ENCODE assay signal across 2 cellular contexts in the genomic region with DNA sequence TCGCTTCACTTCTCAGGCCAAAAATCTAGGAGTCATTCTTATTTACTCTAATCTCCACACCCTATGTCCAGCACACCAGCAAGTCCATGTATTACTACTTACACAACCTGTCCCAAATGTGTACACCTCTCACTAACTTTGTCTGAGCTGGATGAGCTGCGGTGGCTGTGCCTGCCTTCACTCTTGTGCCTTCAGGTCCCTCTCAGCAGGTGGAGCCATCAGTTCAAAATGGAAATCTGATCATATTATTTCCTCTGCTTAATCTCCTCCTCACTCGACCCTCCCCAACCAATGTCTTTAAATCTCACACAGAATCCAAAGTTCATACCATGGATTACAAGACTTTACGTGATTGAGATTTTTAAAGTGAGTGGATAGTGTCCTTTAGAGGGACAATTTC.
TF ChIP-seq lines count a peak whose summit lies in the region.

No MANE protein-coding gene starts in this region.

TF ChIP-seq in A549, 52 proteins besides CTCF, POLR2A, EP300 and RAD21 (continued from another document):
- TF ChIP-seq, protein P1, sequence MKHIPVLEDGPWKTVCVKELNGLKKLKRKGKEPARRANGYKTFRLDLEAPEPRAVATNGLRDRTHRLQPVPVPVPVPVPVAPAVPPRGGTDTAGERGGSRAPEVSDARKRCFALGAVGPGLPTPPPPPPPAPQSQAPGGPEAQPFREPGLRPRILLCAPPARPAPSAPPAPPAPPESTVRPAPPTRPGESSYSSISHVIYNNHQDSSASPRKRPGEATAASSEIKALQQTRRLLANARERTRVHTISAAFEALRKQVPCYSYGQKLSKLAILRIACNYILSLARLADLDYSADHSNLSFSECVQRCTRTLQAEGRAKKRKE (CRISPR knock-in tag; IDR thresholded peaks at IDR 0.05; ENCODE audit: low read depth), result no peak
- TF ChIP-seq FOSB (CRISPR knock-in tag; IDR thresholded peaks at IDR 0.05) (no peak), USF2 (IDR thresholded peaks at IDR 0.05) (no peak), BHLHE40 (IDR thresholded peaks at IDR 0.05; ENCODE audit: low read depth, low read length) (no peak), KDM1A (IDR thresholded peaks at IDR 0.05; ENCODE audit: low read depth) (no peak), EHMT2 (IDR thresholded peaks at IDR 0.05; ENCODE audit: low read depth) (no peak), SREBF2 (IDR thresholded peaks at IDR 0.05) (no peak), MAFK (IDR thresholded peaks at IDR 0.05; ENCODE audit: partially characterized antibody) (no peak), MYC (IDR thresholded peaks at IDR 0.05; ENCODE audit: borderline replicate concordance, low read length) (no peak)
- TF ChIP-seq, protein P2, sequence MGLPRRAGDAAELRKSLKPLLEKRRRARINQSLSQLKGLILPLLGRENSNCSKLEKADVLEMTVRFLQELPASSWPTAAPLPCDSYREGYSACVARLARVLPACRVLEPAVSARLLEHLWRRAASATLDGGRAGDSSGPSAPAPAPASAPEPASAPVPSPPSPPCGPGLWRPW (IDR thresholded peaks at IDR 0.05), result no peak
- TF ChIP-seq, protein P3, sequence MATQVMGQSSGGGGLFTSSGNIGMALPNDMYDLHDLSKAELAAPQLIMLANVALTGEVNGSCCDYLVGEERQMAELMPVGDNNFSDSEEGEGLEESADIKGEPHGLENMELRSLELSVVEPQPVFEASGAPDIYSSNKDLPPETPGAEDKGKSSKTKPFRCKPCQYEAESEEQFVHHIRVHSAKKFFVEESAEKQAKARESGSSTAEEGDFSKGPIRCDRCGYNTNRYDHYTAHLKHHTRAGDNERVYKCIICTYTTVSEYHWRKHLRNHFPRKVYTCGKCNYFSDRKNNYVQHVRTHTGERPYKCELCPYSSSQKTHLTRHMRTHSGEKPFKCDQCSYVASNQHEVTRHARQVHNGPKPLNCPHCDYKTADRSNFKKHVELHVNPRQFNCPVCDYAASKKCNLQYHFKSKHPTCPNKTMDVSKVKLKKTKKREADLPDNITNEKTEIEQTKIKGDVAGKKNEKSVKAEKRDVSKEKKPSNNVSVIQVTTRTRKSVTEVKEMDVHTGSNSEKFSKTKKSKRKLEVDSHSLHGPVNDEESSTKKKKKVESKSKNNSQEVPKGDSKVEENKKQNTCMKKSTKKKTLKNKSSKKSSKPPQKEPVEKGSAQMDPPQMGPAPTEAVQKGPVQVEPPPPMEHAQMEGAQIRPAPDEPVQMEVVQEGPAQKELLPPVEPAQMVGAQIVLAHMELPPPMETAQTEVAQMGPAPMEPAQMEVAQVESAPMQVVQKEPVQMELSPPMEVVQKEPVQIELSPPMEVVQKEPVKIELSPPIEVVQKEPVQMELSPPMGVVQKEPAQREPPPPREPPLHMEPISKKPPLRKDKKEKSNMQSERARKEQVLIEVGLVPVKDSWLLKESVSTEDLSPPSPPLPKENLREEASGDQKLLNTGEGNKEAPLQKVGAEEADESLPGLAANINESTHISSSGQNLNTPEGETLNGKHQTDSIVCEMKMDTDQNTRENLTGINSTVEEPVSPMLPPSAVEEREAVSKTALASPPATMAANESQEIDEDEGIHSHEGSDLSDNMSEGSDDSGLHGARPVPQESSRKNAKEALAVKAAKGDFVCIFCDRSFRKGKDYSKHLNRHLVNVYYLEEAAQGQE (IDR thresholded peaks at IDR 0.05), result no peak

TF ChIP-seq in K562, 482 proteins besides CTCF, POLR2A, EP300 and RAD21 (continued from another document):
- TF ChIP-seq, protein P4, sequence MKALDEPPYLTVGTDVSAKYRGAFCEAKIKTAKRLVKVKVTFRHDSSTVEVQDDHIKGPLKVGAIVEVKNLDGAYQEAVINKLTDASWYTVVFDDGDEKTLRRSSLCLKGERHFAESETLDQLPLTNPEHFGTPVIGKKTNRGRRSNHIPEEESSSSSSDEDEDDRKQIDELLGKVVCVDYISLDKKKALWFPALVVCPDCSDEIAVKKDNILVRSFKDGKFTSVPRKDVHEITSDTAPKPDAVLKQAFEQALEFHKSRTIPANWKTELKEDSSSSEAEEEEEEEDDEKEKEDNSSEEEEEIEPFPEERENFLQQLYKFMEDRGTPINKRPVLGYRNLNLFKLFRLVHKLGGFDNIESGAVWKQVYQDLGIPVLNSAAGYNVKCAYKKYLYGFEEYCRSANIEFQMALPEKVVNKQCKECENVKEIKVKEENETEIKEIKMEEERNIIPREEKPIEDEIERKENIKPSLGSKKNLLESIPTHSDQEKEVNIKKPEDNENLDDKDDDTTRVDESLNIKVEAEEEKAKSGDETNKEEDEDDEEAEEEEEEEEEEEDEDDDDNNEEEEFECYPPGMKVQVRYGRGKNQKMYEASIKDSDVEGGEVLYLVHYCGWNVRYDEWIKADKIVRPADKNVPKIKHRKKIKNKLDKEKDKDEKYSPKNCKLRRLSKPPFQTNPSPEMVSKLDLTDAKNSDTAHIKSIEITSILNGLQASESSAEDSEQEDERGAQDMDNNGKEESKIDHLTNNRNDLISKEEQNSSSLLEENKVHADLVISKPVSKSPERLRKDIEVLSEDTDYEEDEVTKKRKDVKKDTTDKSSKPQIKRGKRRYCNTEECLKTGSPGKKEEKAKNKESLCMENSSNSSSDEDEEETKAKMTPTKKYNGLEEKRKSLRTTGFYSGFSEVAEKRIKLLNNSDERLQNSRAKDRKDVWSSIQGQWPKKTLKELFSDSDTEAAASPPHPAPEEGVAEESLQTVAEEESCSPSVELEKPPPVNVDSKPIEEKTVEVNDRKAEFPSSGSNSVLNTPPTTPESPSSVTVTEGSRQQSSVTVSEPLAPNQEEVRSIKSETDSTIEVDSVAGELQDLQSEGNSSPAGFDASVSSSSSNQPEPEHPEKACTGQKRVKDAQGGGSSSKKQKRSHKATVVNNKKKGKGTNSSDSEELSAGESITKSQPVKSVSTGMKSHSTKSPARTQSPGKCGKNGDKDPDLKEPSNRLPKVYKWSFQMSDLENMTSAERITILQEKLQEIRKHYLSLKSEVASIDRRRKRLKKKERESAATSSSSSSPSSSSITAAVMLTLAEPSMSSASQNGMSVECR (CRISPR knock-in tag; IDR thresholded peaks at IDR 0.05), result no peak
- no peak for TF ChIP-seq HNRNPK (IDR thresholded peaks at IDR 0.05; ENCODE audit: low read depth, low read length, poor library complexity, severe bottlenecking)
- TF ChIP-seq CHAMP1 (IDR thresholded peaks at IDR 0.05), result no peak
- TF ChIP-seq CHD4 (IDR thresholded peaks at IDR 0.05; ENCODE audit: insufficient read depth, insufficient replicate concordance, low read depth, low read length, poor library complexity, severe bottlenecking), result no peak
- no peak for TF ChIP-seq ZNF253 (CRISPR knock-in tag; conservative IDR thresholded peaks at IDR 0.05)
- TF ChIP-seq PHTF2 (CRISPR knock-in tag; IDR thresholded peaks at IDR 0.05), result no peak
- no peak for TF ChIP-seq HIVEP1 (CRISPR knock-in tag; IDR thresholded peaks at IDR 0.05)
- no peak for TF ChIP-seq TSC22D4 (tag; IDR thresholded peaks at IDR 0.05)
- TF ChIP-seq, protein P5, sequence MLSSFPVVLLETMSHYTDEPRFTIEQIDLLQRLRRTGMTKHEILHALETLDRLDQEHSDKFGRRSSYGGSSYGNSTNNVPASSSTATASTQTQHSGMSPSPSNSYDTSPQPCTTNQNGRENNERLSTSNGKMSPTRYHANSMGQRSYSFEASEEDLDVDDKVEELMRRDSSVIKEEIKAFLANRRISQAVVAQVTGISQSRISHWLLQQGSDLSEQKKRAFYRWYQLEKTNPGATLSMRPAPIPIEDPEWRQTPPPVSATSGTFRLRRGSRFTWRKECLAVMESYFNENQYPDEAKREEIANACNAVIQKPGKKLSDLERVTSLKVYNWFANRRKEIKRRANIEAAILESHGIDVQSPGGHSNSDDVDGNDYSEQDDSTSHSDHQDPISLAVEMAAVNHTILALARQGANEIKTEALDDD (IDR thresholded peaks at IDR 0.05), result no peak
- no peak for TF ChIP-seq ZEB2 (IDR thresholded peaks at IDR 0.05)
- no peak for TF ChIP-seq DACH1 (IDR thresholded peaks at IDR 0.05; ENCODE audit: partially characterized antibody)
- TF ChIP-seq ZC3H8 (IDR thresholded peaks at IDR 0.05), result no peak
TF ChIP-seq in K562: peak in this region for 0.
